Comparison of ENCODE assay signal across 18 cellular contexts in genomic region chr2:30457316-30457715, GRCh38. TPM values are rescaled to one million over a fixed set of nuclear protein-coding genes. Genes with fewer than 3 reads are reported as not detected.
A peak's percentile ranks its signal among the peaks of the same experiment; 100 is the strongest.
DNase-seq lines count a peak whose midpoint lies in the region; TF ChIP-seq lines count a peak whose summit lies in the region.
"Had no signal": no experiment of that assay in that cellular context is flagged by ENCODE, and none has a peak within 500 bp of the region (broad histone marks: within the 10 kb centered on the region; RNA-seq: fewer than 3 reads in every experiment).

No MANE protein-coding gene starts in this region.

- H2AFZ ChIP-seq in H9 (ENCODE audit: low read length) (no peak overlapping the region), hepatocyte (no peak overlapping the region), mammary epithelial cell (ENCODE audit: low read depth, low read length) (no peak overlapping the region)
- H2AFZ ChIP-seq: GM23248 had no signal

- H4K5ac ChIP-seq in H9 (ENCODE audit: insufficient read length, low read depth, low read length) = no peak overlapping the region

- no peak overlapping the region for H2BK5ac ChIP-seq in H9 (ENCODE audit: insufficient read length, low read length)

- H3K9ac ChIP-seq in H9 (ENCODE audit: extremely low read depth, insufficient read length, low read length) (no peak overlapping the region), HUES64 (ENCODE audit: low read depth, low read length) (no peak overlapping the region), mammary epithelial cell (ENCODE audit: insufficient read depth, low read length) (no peak overlapping the region)
- H3K9ac ChIP-seq: GM23248 had no signal

- intact Hi-C loops in mammary epithelial cell (cut with micrococcal nuclease) = no loop called here

- CTCF ChIA-PET in mammary epithelial cell (lab: Charles Lee; ENCODE audit: low non-redundant PET) = no interaction called here

- no peak overlapping the region for H4K91ac ChIP-seq in H9 (ENCODE audit: insufficient read length, low read depth, low read length)

- no peaks in the 10 kb centered on the region for H4K20me1 ChIP-seq in H9 (ENCODE audit: control insufficient read depth, insufficient read depth, insufficient read length)
- H4K20me1 ChIP-seq in hepatocyte (ENCODE audit: insufficient read depth, poor library complexity, severe bottlenecking) = peaks cover 3% of the 10 kb centered on the region
- H4K20me1 ChIP-seq in mammary epithelial cell (ENCODE audit: insufficient read depth, low read length) = no peaks in the 10 kb centered on the region

- H3K27me3 ChIP-seq in H9 (ENCODE audit: insufficient read depth, low read length) (no peaks in the 10 kb centered on the region), HUES64 (ENCODE audit: insufficient read depth, low read length) (no peaks in the 10 kb centered on the region), hepatocyte (no peaks in the 10 kb centered on the region), mammary epithelial cell (ENCODE audit: insufficient read depth, low read length) (no peaks in the 10 kb centered on the region)

- H3K4me3 ChIP-seq in HUES64 (ENCODE audit: low read length) = no peak overlapping the region; the same call in 1 of the 2 replicates
- no peak overlapping the region for H3K4me3 ChIP-seq in hepatocyte
- H3K4me3 ChIP-seq in mammary epithelial cell (replicated peaks in 1 of 3; ENCODE audit: insufficient read depth in 1 of 3, low read depth in 2 of 3, low read length in 3 of 3) = no peak overlapping the region
- H3K4me3 ChIP-seq: A549, GM23248, K562 had no signal

- no peak for TF ChIP-seq CTCF in H9 (conservative IDR thresholded peaks at IDR 0.05)
- TF ChIP-seq CTCF in hepatocyte (IDR thresholded peaks at IDR 0.05; ENCODE audit: poor library complexity) = no peak
- no peak for TF ChIP-seq CTCF in mammary epithelial cell (conservative IDR thresholded peaks at IDR 0.05 in 1 of 2, IDR thresholded peaks at IDR 0.05 in 1 of 2; ENCODE audit: extremely low read depth in 1 of 2, insufficient read depth in 1 of 2, low read depth in 1 of 2, low read length in 2 of 2)

- no peak overlapping the region for H4K8ac ChIP-seq in H9 (replicated peaks; ENCODE audit: insufficient read length, low read depth, low read length)

- no peak overlapping the region for H3K27ac ChIP-seq in H9 (ENCODE audit: insufficient read length, low read depth, low read length)
- H3K27ac ChIP-seq in HUES64 (ENCODE audit: low read depth, low read length) = peak overlapping the region; percentile 53; the same call in 1 of the 2 replicates
- peak overlapping the region; percentile 18 for H3K27ac ChIP-seq in hepatocyte
- no peak overlapping the region for H3K27ac ChIP-seq in mammary epithelial cell (ENCODE audit: insufficient read depth, low read depth, low read length)
- H3K27ac ChIP-seq: 22Rv1, A549, C4-2B, GM23248 had no signal

- H3K79me2 ChIP-seq in H9 (ENCODE audit: insufficient read depth, low read length) = peaks cover 6% of the 10 kb centered on the region; the same call in 1 of the 2 replicates
- peaks cover 83% of the 10 kb centered on the region for H3K79me2 ChIP-seq in hepatocyte
- peaks cover 85% of the 10 kb centered on the region for H3K79me2 ChIP-seq in mammary epithelial cell (ENCODE audit: insufficient read depth, low read length)

- no peaks in the 10 kb centered on the region for H3K36me3 ChIP-seq in HUES64 (ENCODE audit: insufficient read depth, low read length)
- no peaks in the 10 kb centered on the region for H3K36me3 ChIP-seq in hepatocyte (replicated peaks; ENCODE audit: insufficient read depth, low read depth)
- no peaks in the 10 kb centered on the region for H3K36me3 ChIP-seq in mammary epithelial cell (ENCODE audit: insufficient read depth, low read length)

- H3K18ac ChIP-seq in H9 (ENCODE audit: insufficient read length, low read depth, low read length) = no peak overlapping the region

- in situ Hi-C loops in mammary epithelial cell (cut with MboI; ENCODE audit: low sequenced_read_pairs in 2 of 2) = no loop called here

- H3K9me2 ChIP-seq in hepatocyte (replicated peaks; ENCODE audit: insufficient read depth) = no peaks in the 10 kb centered on the region

- no peaks in the 10 kb centered on the region for H3K27me3 Mint-ChIP-seq in H9 (ENCODE audit: low read depth)
- H3K27me3 Mint-ChIP-seq: CD4-positive, alpha-beta T cell had no signal

- no peak overlapping the region for H3K23ac ChIP-seq in H9 (ENCODE audit: insufficient read length, low read depth, low read length)

- no peak overlapping the region for H3T11ph ChIP-seq in H9 (ENCODE audit: low read length)

- H3K36me3 Mint-ChIP-seq in H9 (ENCODE audit: insufficient read depth in 1 of 3, low read depth in 3 of 3) = peaks cover 6 to 15% (median 10%) of the 10 kb centered on the region in 3 experiments

- no peak overlapping the region for H3K14ac ChIP-seq in H9 (ENCODE audit: insufficient read depth, low read length)

- H3K4me3 Mint-ChIP-seq in H9 = peak overlapping the region in 1 of 2 experiments; percentile 12; a peak in 1 of 5 replicates
- H3K4me3 Mint-ChIP-seq: CD4-positive, alpha-beta T cell had no signal

- H3K9me3 Mint-ChIP-seq in H9 = peaks cover 6 to 7% of the 10 kb centered on the region in 2 experiments; a peak in 4 of 5 replicates
- H3K9me3 Mint-ChIP-seq: CD4-positive, alpha-beta T cell had no signal

- no TSS peak for BruUV-seq in mammary epithelial cell (replicated peaks; lab: Mats Ljungman, UMichigan)

- no peaks in the 10 kb centered on the region for H3K9me3 ChIP-seq in H9 (ENCODE audit: control insufficient read depth, low read depth, low read length)
- no peaks in the 10 kb centered on the region for H3K9me3 ChIP-seq in HUES64 (ENCODE audit: insufficient read depth, low read depth, low read length)
- H3K9me3 ChIP-seq in hepatocyte (ENCODE audit: low read depth) = no peaks in the 10 kb centered on the region
- H3K9me3 ChIP-seq in mammary epithelial cell (replicated peaks; ENCODE audit: insufficient read depth, low read length) = no peaks in the 10 kb centered on the region
- H3K9me3 ChIP-seq: A549, Caco-2 had no signal

- no peak overlapping the region for H2BK120ac ChIP-seq in H9 (ENCODE audit: low read depth, low read length, poor library complexity, severe bottlenecking)

- peaks cover 15% of the 10 kb centered on the region for H3K4me1 ChIP-seq in H9 (ENCODE audit: insufficient read depth, low read length)
- H3K4me1 ChIP-seq in HUES64 (ENCODE audit: insufficient read depth, low read length) = peaks cover 55% of the 10 kb centered on the region
- peaks cover 14% of the 10 kb centered on the region for H3K4me1 ChIP-seq in hepatocyte (ENCODE audit: insufficient read depth)
- H3K4me1 ChIP-seq in mammary epithelial cell (ENCODE audit: insufficient read depth, low read length) = no peaks in the 10 kb centered on the region

- H3K4me1 Mint-ChIP-seq in H9 = peaks cover 56 to 65% of the 10 kb centered on the region in 2 experiments

- no peak overlapping the region for H2BK15ac ChIP-seq in H9 (ENCODE audit: low read depth, low read length)

- H2AK5ac ChIP-seq in H9 (ENCODE audit: insufficient read length, low read length) = no peak overlapping the region

- peak overlapping the region; percentile 53 to 59 (median 56); a peak in 5 of 7 replicates for H3K27ac Mint-ChIP-seq in H9

- no peak overlapping the region for H2BK20ac ChIP-seq in H9 (ENCODE audit: low read depth, low read length, poor library complexity, severe bottlenecking)

- no peak overlapping the region for H3K56ac ChIP-seq in H9 (ENCODE audit: insufficient read length, low read depth, low read length)

- peak; percentile 26 to 45 for DNase-seq in NCI-H526 (lab: John Stamatoyannopoulos, UW)
- DNase-seq in NCI-H526 treated with DMSO at 0.1 percent for 48 hours (lab: John Stamatoyannopoulos, UW) = no peak
- DNase-seq in H9 = no peak
- DNase-seq in hepatocyte (ENCODE audit: low spot score) = no peak
- DNase-seq in mammary epithelial cell = no peak
- DNase-seq in T-helper 2 cell = no peak
- DNase-seq in SW 1271 (lab: John Stamatoyannopoulos, UW) = no peak
- DNase-seq: AML-193; Caco-2; CD4-positive, alpha-beta T cell; GM23248; HCEC 1CT; IMR-90 had no signal

- H3K4me2 ChIP-seq in H9 (ENCODE audit: insufficient read depth, insufficient read length, low read length) (no peak overlapping the region), hepatocyte (peak overlapping the region; percentile 7), mammary epithelial cell (ENCODE audit: insufficient read depth, low read depth, low read length) (no peak overlapping the region)
- H3K4me2 ChIP-seq: A549 had no signal

- dilution Hi-C loops in mammary epithelial cell (cut with HindIII; ENCODE audit: low sequenced_read_pairs) = no loop called here

- no peaks in the 10 kb centered on the region for H3K23me2 ChIP-seq in H9 (ENCODE audit: insufficient read length, low read depth, low read length, poor library complexity, severe bottlenecking)

- H2BK12ac ChIP-seq in H9 (ENCODE audit: insufficient read length, low read depth, low read length) = no peak overlapping the region

- peaks cover 9% of the 10 kb centered on the region for H3K79me1 ChIP-seq in H9 (ENCODE audit: insufficient read depth, low read depth, low read length, poor library complexity, severe bottlenecking)

- H3K4ac ChIP-seq in H9 (ENCODE audit: low read depth, low read length) = no peak overlapping the region

RNA-seq across cellular contexts. Expression of gene LCLAT1, which starts 10.3 kb away (rescaled TPM):
- total RNA-seq in H9 (2021) (27.4 and 32.9 TPM in 2 replicates), hepatocyte (13.6 and 15.4 TPM in 2 replicates), mammary epithelial cell (10 to 100 TPM; 26.4 to 27.8 TPM)
- 10.1 TPM for polyA plus RNA-seq in HUES64 (2013, experiment 1 of 2)
- 11.1 TPM for polyA plus RNA-seq in HUES64 (2013, experiment 2 of 2)
- polyA plus RNA-seq in hepatocyte (9.8 and 10.1 TPM in 2 replicates), mammary epithelial cell (17.1 TPM)
- polyA minus RNA-seq in mammary epithelial cell = 28.2 TPM

Comparison
In these comparisons a context has a peak if more than half of its experiments do, and no peak if none do; other contexts are left out.
1. DNase-seq: peak in NCI-H526 (2 of 2); none in NCI-H526 treated with DMSO at 0.1 percent for 48 hours (single experiment), H9 (single experiment), hepatocyte (single experiment), mammary epithelial cell (single experiment), T-helper 2 cell (0 of 5) and SW 1271 (0 of 2).
2. H3K27ac ChIP-seq: peak in HUES64 (single experiment) and hepatocyte (single experiment); none in H9 (single experiment) and mammary epithelial cell (single experiment).